Comparison of ENCODE assay signal across 30 cellular contexts in the genomic region with DNA sequence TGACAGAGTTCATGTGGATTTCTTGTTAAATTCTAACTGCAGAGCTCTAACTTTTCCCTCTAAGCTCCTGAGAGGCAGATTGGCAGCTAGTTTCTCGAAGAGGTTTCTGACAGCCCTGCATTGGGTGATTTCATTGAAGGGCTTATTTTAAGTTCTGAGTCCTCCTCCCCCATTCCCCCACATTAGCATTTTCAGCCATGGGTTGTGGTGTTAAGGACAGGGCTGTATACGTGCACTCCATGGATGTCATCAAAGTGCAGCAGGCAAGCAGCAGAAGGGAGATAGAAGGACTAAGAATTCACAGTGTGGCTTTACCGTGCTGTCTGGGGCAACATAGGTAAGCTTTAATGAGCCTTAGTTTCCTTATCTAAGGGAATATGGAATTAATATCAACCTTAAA. TPM values are rescaled to one million over a fixed set of nuclear protein-coding genes. Genes with fewer than 3 reads are reported as not detected.
A peak's percentile ranks its signal among the peaks of the same experiment; 100 is the strongest.
DNase-seq lines count a peak whose midpoint lies in the region; ATAC-seq, FAIRE-seq and TF ChIP-seq lines count a peak whose summit lies in the region.
"Had no signal": no experiment of that assay in that cellular context is flagged by ENCODE, and none has a peak within 500 bp of the region (broad histone marks: within the 10 kb centered on the region; RNA-seq: fewer than 3 reads in every experiment).

No MANE protein-coding gene starts in this region.

- TF ChIP-seq POLR2A in GM12891 (IDR thresholded peaks at IDR 0.05; ENCODE audit: low read depth, low read length) (no peak), esophagus squamous epithelium (IDR thresholded peaks at IDR 0.05) (no peak)

- no peaks in the 10 kb centered on the region for H3K27me3 ChIP-seq in esophagus squamous epithelium
- H3K27me3 ChIP-seq: gastrocnemius medialis, spleen had no signal

- ATAC-seq in GM19395 (IDR thresholded peaks at IDR 0.05; ENCODE audit: unreplicated experiment) (peak; percentile 28), HG02870 (IDR thresholded peaks at IDR 0.05; ENCODE audit: unreplicated experiment) (peak; percentile 35), HG02642 (IDR thresholded peaks at IDR 0.05; ENCODE audit: poor library complexity, unreplicated experiment) (no peak), GM19324 (IDR thresholded peaks at IDR 0.05; ENCODE audit: low FRiP score, unreplicated experiment) (no peak), HG03097 (IDR thresholded peaks at IDR 0.05; ENCODE audit: low FRiP score, unreplicated experiment) (no peak)
- ATAC-seq: A549, gastrocnemius medialis, left colon, T-cell had no signal

- no peaks in the 10 kb centered on the region for H3K9me3 ChIP-seq in esophagus squamous epithelium
- H3K9me3 ChIP-seq: A549, gastrocnemius medialis, spleen had no signal

- intact Hi-C loops in esophagus squamous epithelium (cut with DNase I), result no loop called here

- 89 to 92% methylated on average over 3 of the region's 3 CpGs for WGBS in esophagus squamous epithelium, 2 donors

- no peak overlapping the region for H3K4me3 ChIP-seq in esophagus squamous epithelium
- H3K4me3 ChIP-seq: A549, gastrocnemius medialis, spleen had no signal

- H3K36me3 ChIP-seq in esophagus squamous epithelium, result peaks cover 0 to 97% (median 3%) of the 10 kb centered on the region in 3 donors

- no peaks in the 10 kb centered on the region for H3K4me1 ChIP-seq in esophagus squamous epithelium
- H3K4me1 ChIP-seq: gastrocnemius medialis, spleen had no signal

- no peak for FAIRE-seq in GM12891 (lab: Jason Lieb, UNC)
- FAIRE-seq: A549, bronchial epithelial cell, D721Med had no signal

- no peak for TF ChIP-seq CTCF in esophagus squamous epithelium (IDR thresholded peaks at IDR 0.05)

- DNase-seq in GM12891 (ENCODE audit: insufficient read length, low spot score), result no peak
- no peak for DNase-seq in esophagus squamous epithelium (lab: John Stamatoyannopoulos, UW)
- DNase-seq in T1000 (lab: John Stamatoyannopoulos, UW), result no peak
- DNase-seq: activated CD4-positive, alpha-beta T cell treated with anti-CD3 and anti-CD28 coated beads, Interleukin-2, amount 10 ng/mL, durations not matched to agents 24 days and 14 days; activated CD8-positive, alpha-beta memory T cell treated with anti-CD3 and anti-CD28 coated beads, Interleukin-2, amount 50 U/mL, for 4 hours; activated effector memory CD4-positive, alpha-beta T cell treated with anti-CD3 and anti-CD28 coated beads, Interleukin-2, amount 50 U/mL, for 16 hours; gastrocnemius medialis; GOT3; Kasumi-1; left colon; NCI-H1048; NCI-H524; SHP77; spleen; stimulated activated CD8-positive, alpha-beta memory T cell treated with anti-CD3 and anti-CD28 coated beads, Interleukin-4, amount 100 ng/mL, for 48 hours; T-cell had no signal

- peak overlapping the region in 3 of 4 donors; percentile 32 to 65 (median 35) for H3K27ac ChIP-seq in esophagus squamous epithelium
- H3K27ac ChIP-seq: gastrocnemius medialis, spleen had no signal

TF ChIP-seq in GM12891, 5 proteins besides CTCF, POLR2A, EP300 and RAD21:
- TF ChIP-seq POU2F2 (IDR thresholded peaks at IDR 0.05; ENCODE audit: low read depth, low read length), result 0 out of 2 replicates have a peak, but pooled peaks have one; percentile 55
- TF ChIP-seq TAF1 (IDR thresholded peaks at IDR 0.05; ENCODE audit: low read depth, low read length), result no peak
- TF ChIP-seq POLR2AphosphoS5 (IDR thresholded peaks at IDR 0.05; ENCODE audit: low read depth, low read length), result no peak
- TF ChIP-seq SPI1 (IDR thresholded peaks at IDR 0.05; ENCODE audit: low read depth, low read length), result no peak
- no peak for TF ChIP-seq PAX5 (IDR thresholded peaks at IDR 0.05; ENCODE audit: insufficient read depth, low read length, severe bottlenecking)
TF ChIP-seq in GM12891: peak in this region for 1.

RNA-seq across cellular contexts. Expression of gene CRYZ, which starts 19.0 kb away (rescaled TPM):
- polyA plus RNA-seq in GM12891 (2012; ENCODE audit: low read depth, missing spikeins), result 85.5 TPM
- 10 to 100 TPM; 22.3 to 32.6 (median 27.7) TPM for total RNA-seq in esophagus squamous epithelium

RNA-seq across cellular contexts. Expression of gene TYW3, which starts 19.1 kb away (rescaled TPM):
- polyA plus RNA-seq in GM12891 (2012; ENCODE audit: low read depth, missing spikeins), result 47.7 TPM
- 10 to 100 TPM in 3 of 4 donors, 1 to 10 TPM in 1; 6.7 to 19.6 (median 12.3) TPM for total RNA-seq in esophagus squamous epithelium

RNA-seq across cellular contexts. Expression of gene ERICH3, which starts 40.3 kb away (rescaled TPM):
- polyA plus RNA-seq in GM12891 (2012; ENCODE audit: low read depth, missing spikeins), result 1.1 TPM
- not detected for total RNA-seq in esophagus squamous epithelium
- total RNA-seq: activated CD4-positive, alpha-beta T cell treated with anti-CD3 and anti-CD28 coated beads, Interleukin-2, amount 10 ng/mL, durations not matched to agents 24 days and 14 days; bronchial epithelial cell; dermis microvascular lymphatic vessel endothelial cell; gastrocnemius medialis; HT-29; neural crest cell; pulmonary artery endothelial cell; subcutaneous adipose tissue had no signal
- polyA plus RNA-seq: A549, BJ had no signal

Comparison
In these comparisons a context has a peak if more than half of its experiments do, and no peak if none do; other contexts are left out.
1. ATAC-seq: peak in GM19395 (single experiment) and HG02870 (single experiment); none in HG02642 (single experiment), GM19324 (single experiment) and HG03097 (single experiment).